ENCODE assay signal across 10 cellular contexts in genomic region chrX:21658152-21658737, GRCh38. TPM values are rescaled to one million over a fixed set of nuclear protein-coding genes. Genes with fewer than 3 reads are reported as not detected.
DNase-seq lines count a peak whose midpoint lies in the region; ATAC-seq and TF ChIP-seq lines count a peak whose summit lies in the region.
"Had no signal": no experiment of that assay in that cellular context is flagged by ENCODE, and none has a peak within 500 bp of the region (broad histone marks: within the 10 kb centered on the region; RNA-seq: fewer than 3 reads in every experiment).

Gene KLHL34, minus strand, starts transcription at chrX:21658330. Its CDS starts 542 bp downstream, at chrX:21657788.

- H3K9me3 ChIP-seq in right cardiac atrium (ENCODE audit: control insufficient read depth, low read length) = no peaks in the 10 kb centered on the region

- TF ChIP-seq CTCF in mesothelial cell of epicardium (IDR thresholded peaks at IDR 0.05; ENCODE audit: unreplicated experiment) = no peak

- H3K27me3 Mint-ChIP-seq in activated T-cell treated with anti-CD3 and anti-CD28 coated beads, Interleukin-2, amount 50 U/mL, for 4 hours (ENCODE audit: low read depth) = peaks cover 5% of the 10 kb centered on the region
- H3K27me3 Mint-ChIP-seq in mesothelial cell of epicardium (ENCODE audit: low read depth) = no peaks in the 10 kb centered on the region

- H3K4me1 ChIP-seq in right cardiac atrium (ENCODE audit: control insufficient read depth, insufficient read depth, low read length) = no peaks in the 10 kb centered on the region

- no peaks in the 10 kb centered on the region for H3K27me3 ChIP-seq in H7 (ENCODE audit: control insufficient read depth, insufficient read depth, low read length)
- H3K27me3 ChIP-seq in right cardiac atrium (ENCODE audit: control insufficient read depth, insufficient read depth) = no peaks in the 10 kb centered on the region

- no peaks in the 10 kb centered on the region for H3K9me3 Mint-ChIP-seq in activated T-cell treated with anti-CD3 and anti-CD28 coated beads, Interleukin-2, amount 50 U/mL, for 4 hours
- H3K9me3 Mint-ChIP-seq in mesothelial cell of epicardium = peaks cover 3% of the 10 kb centered on the region

- peaks cover 6% of the 10 kb centered on the region for H3K4me1 Mint-ChIP-seq in activated T-cell treated with anti-CD3 and anti-CD28 coated beads, Interleukin-2, amount 50 U/mL, for 4 hours (ENCODE audit: low read depth)
- no peaks in the 10 kb centered on the region for H3K4me1 Mint-ChIP-seq in mesothelial cell of epicardium

- peak within 1 kb of the TSS; percentile 59 for H3K4me3 Mint-ChIP-seq in activated T-cell treated with anti-CD3 and anti-CD28 coated beads, Interleukin-2, amount 50 U/mL, for 4 hours
- H3K4me3 Mint-ChIP-seq in mesothelial cell of epicardium = no peak within 1 kb of the TSS

- peak; percentile 65 for ATAC-seq in activated T-cell treated with anti-CD3 and anti-CD28 coated beads, Interleukin-2, amount 50 U/mL, for 4 hours
- ATAC-seq in right cardiac atrium (peak; percentile 70 to 74), HG03045 (IDR thresholded peaks at IDR 0.05; ENCODE audit: unreplicated experiment) (no peak)

- no peaks in the 10 kb centered on the region for H3K36me3 Mint-ChIP-seq in activated T-cell treated with anti-CD3 and anti-CD28 coated beads, Interleukin-2, amount 50 U/mL, for 4 hours (ENCODE audit: insufficient read depth)
- peaks cover 6% of the 10 kb centered on the region for H3K36me3 Mint-ChIP-seq in mesothelial cell of epicardium

- no peak within 1 kb of the TSS for H3K27ac ChIP-seq in right cardiac atrium (ENCODE audit: low read length)
- H3K27ac ChIP-seq: epithelial cell of prostate had no signal

- H3K36me3 ChIP-seq in H7 (replicated peaks; ENCODE audit: control insufficient read depth, insufficient read depth, low read length) = no peaks in the 10 kb centered on the region

- peak; percentile 39 for DNase-seq in H7
- no peak for DNase-seq in activated T-cell treated with anti-CD3 and anti-CD28 coated beads, Interleukin-2, amount 50 U/mL, for 4 hours
- peak; percentile 16 to 65 (median 24) for DNase-seq in right cardiac atrium
- DNase-seq in stimulated activated CD4-positive, alpha-beta T cell treated with anti-CD3 and anti-CD28 coated beads, Interleukin-4, amount 100 ng/mL, for 24 hours = peak; percentile 4
- DNase-seq in cortex of kidney (lab: John Stamatoyannopoulos, UW) = no peak
- no peak for DNase-seq in HPDE6-E6E7 (ENCODE audit: extremely low spot score)
- no peak for DNase-seq in mesothelial cell of epicardium (ENCODE audit: low spot score in 2 of 2, unreplicated experiment in 2 of 2)

- no peak within 1 kb of the TSS for H3K27ac Mint-ChIP-seq in mesothelial cell of epicardium

- intact Hi-C loops in right cardiac atrium (cut with DNase I) = no loop called here

- 6% methylated on average over 57 of the region's 60 CpGs for WGBS in right cardiac atrium

- H3K4me3 ChIP-seq in H7 (ENCODE audit: insufficient read depth, low read depth, low read length) (no peak within 1 kb of the TSS), right cardiac atrium (ENCODE audit: low read length) (peak within 1 kb of the TSS; percentile 9)

RNA-seq across cellular contexts. Expression of gene KLHL34, which starts in this region (rescaled TPM):
- not detected in 2 replicates for total RNA-seq in H7 (2014; rRNA removed; shearing (Covaris generic))
- total RNA-seq in activated T-cell treated with anti-CD3 and anti-CD28 coated beads, Interleukin-2, amount 50 U/mL, for 4 hours = under 1 TPM; 0.49 to 0.61 (median 0.53) TPM
- 1 to 10 TPM; 1.3 to 3.2 (median 2.5) TPM for total RNA-seq in right cardiac atrium
- polyA plus RNA-seq in right cardiac atrium = 1.5 TPM
- total RNA-seq in mesothelial cell of epicardium = not detected in 3 replicates
- total RNA-seq: NCI-H460 had no signal

Comparison
In these comparisons a context has a peak if more than half of its experiments do, and no peak if none do; other contexts are left out.
1. Peak in DNase-seq in H7; RNA of the gene not detected or under 1 TPM.
2. Peak in ATAC-seq in activated T-cell treated with anti-CD3 and anti-CD28 coated beads, Interleukin-2, amount 50 U/mL, for 4 hours; RNA of the gene not detected or under 1 TPM.
3. DNase-seq: peak in right cardiac atrium (3 of 3) and stimulated activated CD4-positive, alpha-beta T cell treated with anti-CD3 and anti-CD28 coated beads, Interleukin-4, amount 100 ng/mL, for 24 hours (single experiment); none in activated T-cell treated with anti-CD3 and anti-CD28 coated beads, Interleukin-2, amount 50 U/mL, for 4 hours (single experiment), cortex of kidney (single experiment), HPDE6-E6E7 (single experiment) and mesothelial cell of epicardium (0 of 2).